In genomic region chr12:132527186-132527882, GRCh38 we compare ENCODE assay signal across 31 cellular contexts.
"Had no signal": no experiment of that assay in that cellular context is flagged by ENCODE, and none has a peak within 500 bp of the region (broad histone marks: within the 10 kb centered on the region; RNA-seq: fewer than 3 reads in every experiment).

No MANE protein-coding gene starts in this region.

- H3K27ac ChIP-seq: brain microvascular endothelial cell, esophagus muscularis mucosa, foreskin keratinocyte, gastrocnemius medialis, heart left ventricle had no signal

- H3K36me3 Mint-ChIP-seq: activated CD4-positive, alpha-beta memory T cell treated with anti-CD3 and anti-CD28 coated beads for 36 hours; activated CD8-positive, alpha-beta memory T cell treated with anti-CD3 and anti-CD28 coated beads, Interleukin-2, amount 10 ng/mL, durations not matched to agents 7 days and 5 days; activated naive CD8-positive, alpha-beta T cell had no signal

- H3K4me1 ChIP-seq: foreskin keratinocyte had no signal

- H3K4me3 Mint-ChIP-seq: activated CD4-positive, alpha-beta memory T cell treated with anti-CD3 and anti-CD28 coated beads for 36 hours; activated CD4-positive, alpha-beta T cell treated with anti-CD3 and anti-CD28 coated beads for 36 hours; activated CD4-positive, alpha-beta T cell treated with anti-CD3 and anti-CD28 coated beads, Interleukin-2, amount 10 ng/mL, durations not matched to agents 24 days and 14 days; activated CD8-positive, alpha-beta memory T cell treated with anti-CD3 and anti-CD28 coated beads, Interleukin-2, amount 10 ng/mL, durations not matched to agents 7 days and 5 days; activated CD8-positive, alpha-beta T cell treated with anti-CD3 and anti-CD28 coated beads, Interleukin-2, amount 10 ng/mL, durations not matched to agents 7 days and 5 days; activated naive CD8-positive, alpha-beta T cell; activated T-cell treated with anti-CD3 and anti-CD28 coated beads, Interleukin-2, amount 50 U/mL, for 72 hours; effector memory CD8-positive, alpha-beta T cell; T-helper 17 cell; T-helper 2 cell treated with Interferon-gamma antibody and Interleukin-4, amounts not matched to agents 5 μg/mL and 100 μg/mL, for 36 hours had no signal

- H3K4me3 ChIP-seq: esophagus muscularis mucosa, gastrocnemius medialis, heart left ventricle had no signal

- H3K36me3 ChIP-seq: brain microvascular endothelial cell, gastrocnemius medialis had no signal

- H3K27me3 ChIP-seq: brain microvascular endothelial cell, esophagus muscularis mucosa, foreskin keratinocyte, gastrocnemius medialis, heart left ventricle had no signal

- H3K27ac Mint-ChIP-seq: activated CD4-positive, alpha-beta memory T cell treated with anti-CD3 and anti-CD28 coated beads for 36 hours; activated CD4-positive, alpha-beta T cell treated with anti-CD3 and anti-CD28 coated beads for 36 hours; activated CD4-positive, alpha-beta T cell treated with anti-CD3 and anti-CD28 coated beads, Interleukin-2, amount 10 ng/mL, durations not matched to agents 24 days and 14 days; activated CD8-positive, alpha-beta memory T cell treated with anti-CD3 and anti-CD28 coated beads, Interleukin-2, amount 10 ng/mL, durations not matched to agents 7 days and 5 days; activated CD8-positive, alpha-beta T cell treated with anti-CD3 and anti-CD28 coated beads, Interleukin-2, amount 10 ng/mL, durations not matched to agents 7 days and 5 days; activated naive CD8-positive, alpha-beta T cell; activated T-cell treated with anti-CD3 and anti-CD28 coated beads, Interleukin-2, amount 50 U/mL, for 72 hours; effector memory CD8-positive, alpha-beta T cell; T-helper 17 cell; T-helper 2 cell treated with Interferon-gamma antibody and Interleukin-4, amounts not matched to agents 5 μg/mL and 100 μg/mL, for 36 hours had no signal

- DNase-seq: activated CD4-positive, alpha-beta memory T cell treated with anti-CD3 and anti-CD28 coated beads for 36 hours; activated CD4-positive, alpha-beta T cell treated with anti-CD3 and anti-CD28 coated beads for 36 hours; activated CD4-positive, alpha-beta T cell treated with anti-CD3 and anti-CD28 coated beads, Interleukin-2, amount 10 ng/mL, durations not matched to agents 24 days and 14 days; activated CD4-positive, CD25-positive, alpha-beta regulatory T cell; activated CD4-positive, CD25-positive, alpha-beta regulatory T cell treated with anti-CD3 and anti-CD28 coated beads, Interleukin-2, amount 50 U/mL, for 72 hours; activated CD8-positive, alpha-beta memory T cell treated with anti-CD3 and anti-CD28 coated beads, Interleukin-2, amount 10 ng/mL, durations not matched to agents 7 days and 5 days; activated CD8-positive, alpha-beta memory T cell treated with anti-CD3 and anti-CD28 coated beads, Interleukin-2, amount 50 U/mL, for 4 hours; activated CD8-positive, alpha-beta T cell treated with anti-CD3 and anti-CD28 coated beads, Interleukin-2, amount 10 ng/mL, durations not matched to agents 7 days and 5 days; activated gamma-delta T cell; activated naive CD4-positive, alpha-beta T cell treated with anti-CD3 and anti-CD28 coated beads, Interleukin-2, amount 50 U/mL, for 16 hours; activated naive CD4-positive, alpha-beta T cell treated with Interleukin-2 at 50 U/mL for 16 hours; activated T-cell treated with anti-CD3 and anti-CD28 coated beads, Interleukin-2, amount 50 U/mL, for 1 hour; activated T-cell treated with anti-CD3 and anti-CD28 coated beads, Interleukin-2, amount 50 U/mL, for 72 hours; amniotic stem cell; anterior cingulate cortex; brain microvascular endothelial cell; cortex of kidney; dermis blood vessel endothelial cell; effector CD4-positive, alpha-beta T cell; effector memory CD8-positive, alpha-beta T cell; erythroblast; foreskin keratinocyte; gastrocnemius medialis; glutamatergic neuron; heart left ventricle; T-helper 1 cell; T-helper 17 cell; T1000 had no signal

- H3K9me3 ChIP-seq: esophagus muscularis mucosa, gastrocnemius medialis, heart left ventricle had no signal

- H3K9me3 Mint-ChIP-seq: activated CD4-positive, alpha-beta memory T cell treated with anti-CD3 and anti-CD28 coated beads for 36 hours; activated CD4-positive, alpha-beta T cell treated with anti-CD3 and anti-CD28 coated beads, Interleukin-2, amount 10 ng/mL, durations not matched to agents 24 days and 14 days; activated T-cell treated with anti-CD3 and anti-CD28 coated beads, Interleukin-2, amount 50 U/mL, for 72 hours; effector memory CD8-positive, alpha-beta T cell; T-helper 2 cell treated with Interferon-gamma antibody and Interleukin-4, amounts not matched to agents 5 μg/mL and 100 μg/mL, for 36 hours had no signal

- ATAC-seq: activated CD4-positive, alpha-beta T cell treated with anti-CD3 and anti-CD28 coated beads for 36 hours; activated CD8-positive, alpha-beta memory T cell treated with anti-CD3 and anti-CD28 coated beads, Interleukin-2, amount 10 ng/mL, durations not matched to agents 7 days and 5 days; activated CD8-positive, alpha-beta T cell treated with anti-CD3 and anti-CD28 coated beads, Interleukin-2, amount 10 ng/mL, durations not matched to agents 7 days and 5 days; activated T-cell treated with anti-CD3 and anti-CD28 coated beads, Interleukin-2, amount 50 U/mL, for 72 hours; effector memory CD8-positive, alpha-beta T cell; foreskin keratinocyte; gastrocnemius medialis; heart left ventricle; T-helper 17 cell had no signal

- H3K4me1 Mint-ChIP-seq: activated CD4-positive, alpha-beta T cell treated with anti-CD3 and anti-CD28 coated beads, Interleukin-2, amount 10 ng/mL, durations not matched to agents 24 days and 14 days had no signal

- H3K27me3 Mint-ChIP-seq: activated CD4-positive, alpha-beta memory T cell treated with anti-CD3 and anti-CD28 coated beads for 36 hours; activated CD4-positive, alpha-beta T cell treated with anti-CD3 and anti-CD28 coated beads for 36 hours; activated CD4-positive, alpha-beta T cell treated with anti-CD3 and anti-CD28 coated beads, Interleukin-2, amount 10 ng/mL, durations not matched to agents 24 days and 14 days; activated CD8-positive, alpha-beta memory T cell treated with anti-CD3 and anti-CD28 coated beads, Interleukin-2, amount 10 ng/mL, durations not matched to agents 7 days and 5 days; activated naive CD8-positive, alpha-beta T cell; effector memory CD8-positive, alpha-beta T cell; T-helper 17 cell had no signal
